17 cellular contexts compared by ENCODE assay signal in genomic region chr11:75145196-75145971, GRCh38. TPM values are rescaled to one million over a fixed set of nuclear protein-coding genes. Genes with fewer than 3 reads are reported as not detected.
DNase-seq lines count a peak whose midpoint lies in the region; ATAC-seq and TF ChIP-seq lines count a peak whose summit lies in the region.
"Had no signal": no experiment of that assay in that cellular context is flagged by ENCODE, and none has a peak within 500 bp of the region (broad histone marks: within the 10 kb centered on the region; RNA-seq: fewer than 3 reads in every experiment).

No MANE protein-coding gene starts in this region.

- H3K36me3 Mint-ChIP-seq in Caco-2 (ENCODE audit: insufficient read depth, unreplicated experiment): peaks cover 12% of the 10 kb centered on the region
- no peaks in the 10 kb centered on the region for H3K36me3 Mint-ChIP-seq in dendritic cell treated with granulocyte-macrophage colony-stimulating factor and Interleukin-4, amounts not matched to agents 40 ng/mL and 50 ng/mL, for 4 days (ENCODE audit: low read depth)
- no peaks in the 10 kb centered on the region for H3K36me3 Mint-ChIP-seq in type B pancreatic cell
- no peaks in the 10 kb centered on the region for H3K36me3 Mint-ChIP-seq in stimulated activated naive B cell treated with anti-CD40 and anti-IgM and Interleukin-4, amounts not matched to agents 10 μg/mL and 1 μg/mL and 100 μg/mL, for 72 hours

- H3K4me1 Mint-ChIP-seq in Caco-2 (ENCODE audit: low read depth, unreplicated experiment) (peaks cover 44% of the 10 kb centered on the region), type B pancreatic cell (ENCODE audit: unreplicated experiment) (peaks cover 7% of the 10 kb centered on the region)
- peaks cover 94% of the 10 kb centered on the region for H3K4me1 Mint-ChIP-seq in dendritic cell treated with granulocyte-macrophage colony-stimulating factor and Interleukin-4, amounts not matched to agents 40 ng/mL and 50 ng/mL, for 4 days (ENCODE audit: low read depth)
- H3K4me1 Mint-ChIP-seq in stimulated activated naive B cell treated with anti-CD40 and anti-IgM and Interleukin-4, amounts not matched to agents 10 μg/mL and 1 μg/mL and 100 μg/mL, for 72 hours: peaks cover 21 to 22% of the 10 kb centered on the region in 2 donors

- H3K27ac ChIP-seq in osteoblast (ENCODE audit: low read depth, low read length): no peak overlapping the region
- H3K27ac ChIP-seq: PC-9, SJSA1 had no signal

- H3K9me3 ChIP-seq in Caco-2: no peaks in the 10 kb centered on the region
- H3K9me3 ChIP-seq in osteoblast (ENCODE audit: low read depth, low read length): no peaks in the 10 kb centered on the region
- H3K9me3 ChIP-seq: HAP-1, MG63, SJSA1 had no signal

- H3K36me3 ChIP-seq in Caco-2 (ENCODE audit: control insufficient read depth, insufficient read depth, low read length) (no peaks in the 10 kb centered on the region), osteoblast (ENCODE audit: insufficient read depth, low read length) (no peaks in the 10 kb centered on the region)
- H3K36me3 ChIP-seq: HAP-1, MG63, SJSA1 had no signal

- H3K4me3 Mint-ChIP-seq in Caco-2 (ENCODE audit: unreplicated experiment) (peak overlapping the region; percentile 25), type B pancreatic cell (no peak overlapping the region)
- H3K4me3 Mint-ChIP-seq in dendritic cell treated with granulocyte-macrophage colony-stimulating factor and Interleukin-4, amounts not matched to agents 40 ng/mL and 50 ng/mL, for 4 days: no peak overlapping the region
- no peak overlapping the region for H3K4me3 Mint-ChIP-seq in stimulated activated naive B cell treated with anti-CD40 and anti-IgM and Interleukin-4, amounts not matched to agents 10 μg/mL and 1 μg/mL and 100 μg/mL, for 72 hours
- H3K4me3 Mint-ChIP-seq: B cell, GM23338, HFFc6 had no signal

- H4K20me1 ChIP-seq in osteoblast (ENCODE audit: insufficient read depth, low read length): no peaks in the 10 kb centered on the region

- CTCF ChIA-PET in Caco-2 (lab: Charles Lee): interaction anchor here (0.6 to 11.4 kb wide), 21 partner anchors 7 to 1269 kb away, joined by 3 to 887 read pairs (median 5); partner anchors contain the start of genes COA4, PAAF1 and TPBGL

- POLR2A ChIA-PET in Caco-2 (lab: Charles Lee): interaction anchor here (1.1 to 3.9 kb wide), 6 partner anchors 11 to 59 kb away, joined by 3 to 43 read pairs (median 12); no protein-coding TSS in a partner anchor

- H3K4me3 ChIP-seq in Caco-2 (ENCODE audit: low read depth, low read length) (no peak overlapping the region), osteoblast (ENCODE audit: insufficient read depth, low read length) (no peak overlapping the region)
- H3K4me3 ChIP-seq: GM23338, HAP-1, MG63, PC-9, SJSA1 had no signal

- no peak overlapping the region for H3K4me2 ChIP-seq in osteoblast (ENCODE audit: insufficient read depth, low read length)
- H3K4me2 ChIP-seq: GM23338, PC-9 had no signal

- H3K27me3 ChIP-seq in Caco-2 (replicated peaks; ENCODE audit: control insufficient read depth, insufficient read depth, low read length) (no peaks in the 10 kb centered on the region), osteoblast (ENCODE audit: insufficient read depth, low read length) (peaks cover 24% of the 10 kb centered on the region)
- H3K27me3 ChIP-seq: MG63, SJSA1 had no signal

- H3K27ac Mint-ChIP-seq in Caco-2 (ENCODE audit: unreplicated experiment): peak overlapping the region; percentile 75
- peak overlapping the region; percentile 62 for H3K27ac Mint-ChIP-seq in dendritic cell treated with granulocyte-macrophage colony-stimulating factor and Interleukin-4, amounts not matched to agents 40 ng/mL and 50 ng/mL, for 4 days
- H3K27ac Mint-ChIP-seq in type B pancreatic cell: no peak overlapping the region
- H3K27ac Mint-ChIP-seq in stimulated activated naive B cell treated with anti-CD40 and anti-IgM and Interleukin-4, amounts not matched to agents 10 μg/mL and 1 μg/mL and 100 μg/mL, for 72 hours: no peak overlapping the region
- H3K27ac Mint-ChIP-seq: B cell, GM23338, HFFc6 had no signal

- DNase-seq in Caco-2 (peak in 1 of 2 experiments; percentile 34), osteoblast (ENCODE audit: insufficient read length, low spot score, missing footprints) (peak; percentile 51), type B pancreatic cell (ENCODE audit: extremely low spot score, unreplicated experiment) (peak; percentile 36), NCI-H1436 (lab: John Stamatoyannopoulos, UW) (no peak), NCI-H2171 (lab: John Stamatoyannopoulos, UW) (no peak)
- DNase-seq in stimulated activated naive B cell treated with anti-CD40 and anti-IgM and Interleukin-4, amounts not matched to agents 10 μg/mL and 1 μg/mL and 100 μg/mL, for 72 hours: no peak

- H3K27me3 Mint-ChIP-seq in Caco-2 (ENCODE audit: insufficient read depth, unreplicated experiment) (no peaks in the 10 kb centered on the region), type B pancreatic cell (peaks cover 20% of the 10 kb centered on the region)
- H3K27me3 Mint-ChIP-seq in dendritic cell treated with granulocyte-macrophage colony-stimulating factor and Interleukin-4, amounts not matched to agents 40 ng/mL and 50 ng/mL, for 4 days: peaks cover under 1% of the 10 kb centered on the region
- H3K27me3 Mint-ChIP-seq in stimulated activated naive B cell treated with anti-CD40 and anti-IgM and Interleukin-4, amounts not matched to agents 10 μg/mL and 1 μg/mL and 100 μg/mL, for 72 hours: peaks cover 11 to 13% of the 10 kb centered on the region in 2 donors

- no peaks in the 10 kb centered on the region for H3K9me3 Mint-ChIP-seq in Caco-2 (ENCODE audit: unreplicated experiment)
- H3K9me3 Mint-ChIP-seq in dendritic cell treated with granulocyte-macrophage colony-stimulating factor and Interleukin-4, amounts not matched to agents 40 ng/mL and 50 ng/mL, for 4 days: no peaks in the 10 kb centered on the region
- H3K9me3 Mint-ChIP-seq in type B pancreatic cell: no peaks in the 10 kb centered on the region
- H3K9me3 Mint-ChIP-seq in stimulated activated naive B cell treated with anti-CD40 and anti-IgM and Interleukin-4, amounts not matched to agents 10 μg/mL and 1 μg/mL and 100 μg/mL, for 72 hours: no peaks in the 10 kb centered on the region
- H3K9me3 Mint-ChIP-seq: GM23338, HFFc6 had no signal

- H3K4me1 ChIP-seq in Caco-2 (peaks cover 71% of the 10 kb centered on the region), osteoblast (ENCODE audit: insufficient read depth, low read length) (peaks cover 10% of the 10 kb centered on the region)
- H3K4me1 ChIP-seq: HAP-1 had no signal

- intact Hi-C loops in Caco-2 (cut with micrococcal nuclease; ENCODE audit: unreplicated experiment): no loop called here
- intact Hi-C loops in dendritic cell treated with granulocyte-macrophage colony-stimulating factor and Interleukin-4, amounts not matched to agents 40 ng/mL and 50 ng/mL, for 4 days (cut with micrococcal nuclease): loop anchor here (2.0 kb wide), 1 partner anchor 95 kb away; the partner anchor contains the start of gene TPBGL

- no TSS peak for BruUV-seq in Caco-2 (replicated peaks; lab: Mats Ljungman, UMichigan)

- TF ChIP-seq CTCF in Caco-2 (IDR thresholded peaks at IDR 0.05; ENCODE audit: insufficient read depth in 1 of 2, low read depth in 1 of 2, low read length in 1 of 2, severe bottlenecking in 1 of 2, unreplicated experiment in 1 of 2) (no peak), osteoblast (IDR thresholded peaks at IDR 0.05; ENCODE audit: extremely low read depth, low read depth, low read length) (no peak), type B pancreatic cell (conservative IDR thresholded peaks at IDR 0.05) (no peak)

- no peak overlapping the region for H2AFZ ChIP-seq in osteoblast (ENCODE audit: low read length)
- H2AFZ ChIP-seq: GM23338, PC-9 had no signal

- ATAC-seq in stimulated activated naive B cell treated with anti-CD40 and anti-IgM and Interleukin-4, amounts not matched to agents 10 μg/mL and 1 μg/mL and 100 μg/mL, for 72 hours (replicated peaks): no peak

- no peaks in the 10 kb centered on the region for H3K79me2 ChIP-seq in osteoblast (ENCODE audit: insufficient read depth, low read length)

RNA-seq across cellular contexts. Expression of gene SLCO2B1, which starts 5.5 kb away (rescaled TPM):
- total RNA-seq in Caco-2 (2022): 231 and 277 TPM in 2 replicates
- total RNA-seq in osteoblast: under 0.01 and 0.72 TPM in 2 replicates
- total RNA-seq in type B pancreatic cell (ENCODE audit: low replicate concordance): 5.6 and 23.5 TPM in 2 replicates
- total RNA-seq: GM23338, HFFc6, IMR-90 had no signal

RNA-seq across cellular contexts. Expression of gene OR2AT4, which starts 48.7 kb away (rescaled TPM):
- total RNA-seq in Caco-2 (2022) (not detected in 2 replicates), osteoblast (not detected in 2 replicates), type B pancreatic cell (ENCODE audit: low replicate concordance) (not detected in 2 replicates)
- total RNA-seq: B cell, GM23338, HFFc6, IMR-90, NCI-H460, Right ventricle myocardium superior, SJSA1 had no signal

Comparison
In these comparisons a context has a peak if more than half of its experiments do, and no peak if none do; other contexts are left out.
1. DNase-seq: peak in osteoblast (single experiment) and type B pancreatic cell (single experiment); none in NCI-H1436 (single experiment), NCI-H2171 (single experiment) and stimulated activated naive B cell treated with anti-CD40 and anti-IgM and Interleukin-4, amounts not matched to agents 10 μg/mL and 1 μg/mL and 100 μg/mL, for 72 hours (single experiment).
2. H3K27ac Mint-ChIP-seq: peak in Caco-2 (single experiment) and dendritic cell treated with granulocyte-macrophage colony-stimulating factor and Interleukin-4, amounts not matched to agents 40 ng/mL and 50 ng/mL, for 4 days (single experiment); none in type B pancreatic cell (single experiment) and stimulated activated naive B cell treated with anti-CD40 and anti-IgM and Interleukin-4, amounts not matched to agents 10 μg/mL and 1 μg/mL and 100 μg/mL, for 72 hours (single experiment).